In genomic region chr1:42420911-42421585, GRCh38 we compare ENCODE assay signal across 9 cellular contexts. TPM values are rescaled to one million over a fixed set of nuclear protein-coding genes. Genes with fewer than 3 reads are reported as not detected.
A peak's percentile ranks its signal among the peaks of the same experiment; 100 is the strongest.
DNase-seq lines count a peak whose midpoint lies in the region; ATAC-seq and TF ChIP-seq lines count a peak whose summit lies in the region.
"Had no signal": no experiment of that assay in that cellular context is flagged by ENCODE, and none has a peak within 500 bp of the region (broad histone marks: within the 10 kb centered on the region; RNA-seq: fewer than 3 reads in every experiment).

No MANE protein-coding gene starts in this region.

- intact Hi-C loops in activated T-helper 2 cell treated with anti-CD3 and anti-CD28 coated beads, Interferon-gamma antibody, Interleukin-2, Interleukin-4, amounts not matched to agents 10 μg/mL and 5 μg/mL and 100 μg/mL, durations not matched to agents 14 hours and 24 hours and 36 hours (cut with micrococcal nuclease) = no loop called here
- intact Hi-C loops in spleen (cut with DNase I; ENCODE audit: low total_unique reads) = no loop called here

- no peak for TF ChIP-seq POLR2A in spleen (IDR thresholded peaks at IDR 0.05)

- peak; percentile 99 for DNase-seq in NCI-H82 treated with DMSO at 0.1 percent for 48 hours (lab: John Stamatoyannopoulos, UW; ENCODE audit: unreplicated experiment)
- DNase-seq in fibroblast of villous mesenchyme (ENCODE audit: low read depth) = peak; percentile 69
- DNase-seq in retinal pigment epithelial cell (ENCODE audit: low read depth) = peak; percentile 98
- no peak for DNase-seq in GM19240 (ENCODE audit: insufficient read length, low spot score)
- DNase-seq in activated T-helper 2 cell treated with anti-CD3 and anti-CD28 coated beads, Interferon-gamma antibody, Interleukin-2, Interleukin-4, amounts not matched to agents 10 μg/mL and 5 μg/mL and 100 μg/mL, durations not matched to agents 14 hours and 24 hours and 36 hours (ENCODE audit: low spot score) = no peak
- no peak for DNase-seq in spleen
- DNase-seq: activated naive CD8-positive, alpha-beta T cell treated with anti-CD3 and anti-CD28 coated beads, Interleukin-2, amount 10 ng/mL, durations not matched to agents 7 days and 5 days had no signal

- H3K36me3 ChIP-seq in HEK293 (ENCODE audit: control insufficient read depth in 2 of 2, insufficient read depth in 1 of 2, low read length in 2 of 2) (no peaks in the 10 kb centered on the region), spleen (no peaks in the 10 kb centered on the region)

- TF ChIP-seq CTCF in HEK293 (tag by site-specific recombination; IDR thresholded peaks at IDR 0.05) (no peak), fibroblast of villous mesenchyme (IDR thresholded peaks at IDR 0.05; ENCODE audit: insufficient read depth, low read depth, low read length) (no peak), retinal pigment epithelial cell (conservative IDR thresholded peaks at IDR 0.05; ENCODE audit: low read depth, low read length) (no peak), spleen (IDR thresholded peaks at IDR 0.05 in 8 of 11, conservative IDR thresholded peaks at IDR 0.05 in 3 of 11) (no peak)

- H3K27me3 ChIP-seq in spleen (replicated peaks in 1 of 7) = no peaks in the 10 kb centered on the region

- no peak overlapping the region for H3K4me3 Mint-ChIP-seq in activated T-helper 2 cell treated with anti-CD3 and anti-CD28 coated beads, Interferon-gamma antibody, Interleukin-2, Interleukin-4, amounts not matched to agents 10 μg/mL and 5 μg/mL and 100 μg/mL, durations not matched to agents 14 hours and 24 hours and 36 hours (ENCODE audit: low read depth)
- H3K4me3 Mint-ChIP-seq: activated naive CD8-positive, alpha-beta T cell treated with anti-CD3 and anti-CD28 coated beads, Interleukin-2, amount 10 ng/mL, durations not matched to agents 7 days and 5 days had no signal

- H3K9me3 Mint-ChIP-seq in activated T-helper 2 cell treated with anti-CD3 and anti-CD28 coated beads, Interferon-gamma antibody, Interleukin-2, Interleukin-4, amounts not matched to agents 10 μg/mL and 5 μg/mL and 100 μg/mL, durations not matched to agents 14 hours and 24 hours and 36 hours = no peaks in the 10 kb centered on the region
- H3K9me3 Mint-ChIP-seq: activated naive CD8-positive, alpha-beta T cell treated with anti-CD3 and anti-CD28 coated beads, Interleukin-2, amount 10 ng/mL, durations not matched to agents 7 days and 5 days had no signal

- H3K4me3 ChIP-seq in HEK293 (ENCODE audit: low read depth, low read length) = no peak overlapping the region
- H3K4me3 ChIP-seq in fibroblast of villous mesenchyme (ENCODE audit: low read depth, low read length) = no peak overlapping the region
- H3K4me3 ChIP-seq in retinal pigment epithelial cell (ENCODE audit: low read length) = peak overlapping the region; percentile 2
- no peak overlapping the region for H3K4me3 ChIP-seq in spleen

- H3K27ac ChIP-seq in HEK293 (ENCODE audit: extremely low read depth, low read depth, low read length) (no peak overlapping the region), spleen (no peak overlapping the region)

- CTCF ChIA-PET in HEK293 (lab: Yijun Ruan, JAX) = interaction anchor here (0.9 kb wide), 1 partner anchor 77 kb away, joined by 3 read pairs; no protein-coding TSS in a partner anchor

- no peaks in the 10 kb centered on the region for H3K4me1 Mint-ChIP-seq in activated T-helper 2 cell treated with anti-CD3 and anti-CD28 coated beads, Interferon-gamma antibody, Interleukin-2, Interleukin-4, amounts not matched to agents 10 μg/mL and 5 μg/mL and 100 μg/mL, durations not matched to agents 14 hours and 24 hours and 36 hours (ENCODE audit: low read depth)

- H3K4me1 ChIP-seq in HEK293 (ENCODE audit: control insufficient read depth, insufficient read depth, low read length) = peaks cover 11% of the 10 kb centered on the region
- H3K4me1 ChIP-seq in spleen = no peaks in the 10 kb centered on the region

- POLR2A ChIA-PET in HEK293 (lab: Yijun Ruan, JAX) = interaction anchor here (1.0 kb wide), 1 partner anchor 261 kb away, joined by 3 read pairs; the partner anchor contains the start of gene YBX1

- H3K27me3 Mint-ChIP-seq in activated T-helper 2 cell treated with anti-CD3 and anti-CD28 coated beads, Interferon-gamma antibody, Interleukin-2, Interleukin-4, amounts not matched to agents 10 μg/mL and 5 μg/mL and 100 μg/mL, durations not matched to agents 14 hours and 24 hours and 36 hours (ENCODE audit: low read depth) = no peaks in the 10 kb centered on the region

- H3K27ac Mint-ChIP-seq in activated T-helper 2 cell treated with anti-CD3 and anti-CD28 coated beads, Interferon-gamma antibody, Interleukin-2, Interleukin-4, amounts not matched to agents 10 μg/mL and 5 μg/mL and 100 μg/mL, durations not matched to agents 14 hours and 24 hours and 36 hours = no peak overlapping the region
- H3K27ac Mint-ChIP-seq: activated naive CD8-positive, alpha-beta T cell treated with anti-CD3 and anti-CD28 coated beads, Interleukin-2, amount 10 ng/mL, durations not matched to agents 7 days and 5 days had no signal

- WGBS in spleen, 5 donors = 30 to 46% (median 39%) methylated on average over 10 of the region's 10 CpGs

- no peaks in the 10 kb centered on the region for H3K36me3 Mint-ChIP-seq in activated T-helper 2 cell treated with anti-CD3 and anti-CD28 coated beads, Interferon-gamma antibody, Interleukin-2, Interleukin-4, amounts not matched to agents 10 μg/mL and 5 μg/mL and 100 μg/mL, durations not matched to agents 14 hours and 24 hours and 36 hours (ENCODE audit: low read depth)
- H3K36me3 Mint-ChIP-seq: activated naive CD8-positive, alpha-beta T cell treated with anti-CD3 and anti-CD28 coated beads, Interleukin-2, amount 10 ng/mL, durations not matched to agents 7 days and 5 days had no signal

- no peak for ATAC-seq in GM19351 (IDR thresholded peaks at IDR 0.05; ENCODE audit: unreplicated experiment)

- H3K9me3 ChIP-seq in HEK293 (ENCODE audit: control insufficient read depth, insufficient read depth, low read depth, low read length) = no peaks in the 10 kb centered on the region
- no peaks in the 10 kb centered on the region for H3K9me3 ChIP-seq in spleen

TF ChIP-seq in HEK293, 187 proteins besides CTCF, POLR2A, EP300 and RAD21 (continues in another document):
- no peak for TF ChIP-seq ZNF571 (tag by site-specific recombination; IDR thresholded peaks at IDR 0.05)
- TF ChIP-seq BCL11A (tag by site-specific recombination; IDR thresholded peaks at IDR 0.05; ENCODE audit: low read depth) = no peak
- TF ChIP-seq, protein P1, sequence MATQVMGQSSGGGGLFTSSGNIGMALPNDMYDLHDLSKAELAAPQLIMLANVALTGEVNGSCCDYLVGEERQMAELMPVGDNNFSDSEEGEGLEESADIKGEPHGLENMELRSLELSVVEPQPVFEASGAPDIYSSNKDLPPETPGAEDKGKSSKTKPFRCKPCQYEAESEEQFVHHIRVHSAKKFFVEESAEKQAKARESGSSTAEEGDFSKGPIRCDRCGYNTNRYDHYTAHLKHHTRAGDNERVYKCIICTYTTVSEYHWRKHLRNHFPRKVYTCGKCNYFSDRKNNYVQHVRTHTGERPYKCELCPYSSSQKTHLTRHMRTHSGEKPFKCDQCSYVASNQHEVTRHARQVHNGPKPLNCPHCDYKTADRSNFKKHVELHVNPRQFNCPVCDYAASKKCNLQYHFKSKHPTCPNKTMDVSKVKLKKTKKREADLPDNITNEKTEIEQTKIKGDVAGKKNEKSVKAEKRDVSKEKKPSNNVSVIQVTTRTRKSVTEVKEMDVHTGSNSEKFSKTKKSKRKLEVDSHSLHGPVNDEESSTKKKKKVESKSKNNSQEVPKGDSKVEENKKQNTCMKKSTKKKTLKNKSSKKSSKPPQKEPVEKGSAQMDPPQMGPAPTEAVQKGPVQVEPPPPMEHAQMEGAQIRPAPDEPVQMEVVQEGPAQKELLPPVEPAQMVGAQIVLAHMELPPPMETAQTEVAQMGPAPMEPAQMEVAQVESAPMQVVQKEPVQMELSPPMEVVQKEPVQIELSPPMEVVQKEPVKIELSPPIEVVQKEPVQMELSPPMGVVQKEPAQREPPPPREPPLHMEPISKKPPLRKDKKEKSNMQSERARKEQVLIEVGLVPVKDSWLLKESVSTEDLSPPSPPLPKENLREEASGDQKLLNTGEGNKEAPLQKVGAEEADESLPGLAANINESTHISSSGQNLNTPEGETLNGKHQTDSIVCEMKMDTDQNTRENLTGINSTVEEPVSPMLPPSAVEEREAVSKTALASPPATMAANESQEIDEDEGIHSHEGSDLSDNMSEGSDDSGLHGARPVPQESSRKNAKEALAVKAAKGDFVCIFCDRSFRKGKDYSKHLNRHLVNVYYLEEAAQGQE (tag by site-specific recombination; IDR thresholded peaks at IDR 0.05) = no peak
- TF ChIP-seq HOXD13 (CRISPR knock-in tag; IDR thresholded peaks at IDR 0.05; ENCODE audit: borderline replicate concordance) = no peak
- no peak for TF ChIP-seq ZNF391 (tag by site-specific recombination; IDR thresholded peaks at IDR 0.05; ENCODE audit: borderline replicate concordance, low read depth)
- peak; percentile 37; the same call in 1 of the 2 replicates for TF ChIP-seq ZNF610 (tag by site-specific recombination; IDR thresholded peaks at IDR 0.05; ENCODE audit: borderline replicate concordance)

RNA-seq across cellular contexts. Expression of gene ZMYND12, which starts 34.8 kb away (rescaled TPM):
- 0.32 and 0.86 TPM in 2 replicates for total RNA-seq in fibroblast of villous mesenchyme
- total RNA-seq in activated T-helper 2 cell treated with anti-CD3 and anti-CD28 coated beads, Interferon-gamma antibody, Interleukin-2, Interleukin-4, amounts not matched to agents 10 μg/mL and 5 μg/mL and 100 μg/mL, durations not matched to agents 14 hours and 24 hours and 36 hours = 0.11 and 0.28 TPM in 2 replicates
- total RNA-seq in spleen = 1 to 10 TPM in 3 of 7 donors, under 1 TPM in 3, not detected in 1; 0.46 to 4.3 (median 0.88) TPM
- polyA plus RNA-seq in spleen = 1 to 10 TPM; 1.5 to 2.1 (median 1.5) TPM

RNA-seq across cellular contexts. Expression of gene PPCS, which starts 35.3 kb away (rescaled TPM):
- total RNA-seq in fibroblast of villous mesenchyme (66.5 and 78.3 TPM in 2 replicates), spleen (10 to 100 TPM; 48.4 to 64.2 (median 53.2) TPM)
- total RNA-seq in activated T-helper 2 cell treated with anti-CD3 and anti-CD28 coated beads, Interferon-gamma antibody, Interleukin-2, Interleukin-4, amounts not matched to agents 10 μg/mL and 5 μg/mL and 100 μg/mL, durations not matched to agents 14 hours and 24 hours and 36 hours = 41.4 and 41.8 TPM in 2 replicates
- 10 to 100 TPM; 82.5 to 96.3 (median 89.1) TPM for polyA plus RNA-seq in spleen

RNA-seq across cellular contexts. Expression of gene RIMKLA, which starts 40.5 kb away (rescaled TPM):
- total RNA-seq in fibroblast of villous mesenchyme = under 0.01 TPM in 1 of 2 replicates, not detected in the other
- total RNA-seq in activated T-helper 2 cell treated with anti-CD3 and anti-CD28 coated beads, Interferon-gamma antibody, Interleukin-2, Interleukin-4, amounts not matched to agents 10 μg/mL and 5 μg/mL and 100 μg/mL, durations not matched to agents 14 hours and 24 hours and 36 hours = 5.2 and 5.3 TPM in 2 replicates
- 1 to 10 TPM in 2 of 7 donors, under 1 TPM in 5; 0.13 to 1.4 (median 0.68) TPM for total RNA-seq in spleen
- under 1 TPM; 0.06 to 0.13 (median 0.07) TPM for polyA plus RNA-seq in spleen

RNA-seq across cellular contexts. Expression of gene CCDC30, which starts 42.0 kb away (rescaled TPM):
- total RNA-seq in fibroblast of villous mesenchyme = 0.86 and 0.97 TPM in 2 replicates
- total RNA-seq in activated T-helper 2 cell treated with anti-CD3 and anti-CD28 coated beads, Interferon-gamma antibody, Interleukin-2, Interleukin-4, amounts not matched to agents 10 μg/mL and 5 μg/mL and 100 μg/mL, durations not matched to agents 14 hours and 24 hours and 36 hours = 1.7 and 2.3 TPM in 2 replicates
- 10 to 100 TPM in 1 of 7 donors, 1 to 10 TPM in 6; 1.9 to 11.6 (median 4.1) TPM for total RNA-seq in spleen
- polyA plus RNA-seq in spleen = 1 to 10 TPM in 1 of 3 donors, under 1 TPM in 2; 0.65 to 1.1 (median 0.80) TPM

Comparison
In these comparisons a context has a peak if more than half of its experiments do, and no peak if none do; other contexts are left out.
1. DNase-seq: peak in NCI-H82 treated with DMSO at 0.1 percent for 48 hours (single experiment), fibroblast of villous mesenchyme (single experiment) and retinal pigment epithelial cell (single experiment); none in GM19240 (single experiment), activated T-helper 2 cell treated with anti-CD3 and anti-CD28 coated beads, Interferon-gamma antibody, Interleukin-2, Interleukin-4, amounts not matched to agents 10 μg/mL and 5 μg/mL and 100 μg/mL, durations not matched to agents 14 hours and 24 hours and 36 hours (single experiment) and spleen (single experiment).